ENCODE assay signal across 8 cellular contexts in the genomic region with DNA sequence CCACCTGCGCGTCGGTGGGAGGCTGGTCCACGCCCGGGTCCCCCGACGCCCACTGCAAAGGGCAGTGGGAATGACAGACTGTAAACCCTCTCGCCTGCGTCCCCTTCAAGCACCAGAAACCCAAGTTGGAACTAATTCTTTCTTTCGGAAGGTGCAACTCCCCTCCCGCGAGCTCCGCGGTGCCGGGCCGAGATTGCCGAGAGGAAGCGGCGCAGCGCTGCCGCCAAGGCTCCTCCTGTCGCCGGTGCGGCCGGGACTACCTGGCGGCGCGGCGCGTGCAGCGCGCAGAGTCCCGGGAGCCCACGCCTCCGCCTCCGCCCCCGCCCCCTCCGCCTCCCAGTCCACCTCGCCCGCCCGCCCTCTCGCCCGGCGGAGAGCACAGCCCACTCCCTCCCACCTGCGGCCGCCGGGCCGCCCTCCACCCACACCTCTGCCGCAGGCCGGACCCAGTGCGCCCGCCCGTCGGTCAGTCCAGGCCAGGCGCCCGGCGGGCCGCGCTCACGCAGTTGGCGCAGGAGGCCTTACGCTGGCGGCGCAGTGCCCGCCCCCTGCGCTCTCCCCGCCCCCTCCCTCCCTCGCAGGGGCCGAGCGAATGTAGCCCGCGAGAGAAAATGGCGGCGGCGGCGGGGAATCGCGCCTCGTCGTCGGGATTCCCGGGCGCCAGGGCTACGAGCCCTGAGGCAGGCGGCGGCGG. TPM values are rescaled to one million over a fixed set of nuclear protein-coding genes. Genes with fewer than 3 reads are reported as not detected.
DNase-seq lines count a peak whose midpoint lies in the region; ATAC-seq and TF ChIP-seq lines count a peak whose summit lies in the region.

A gene (plus strand): TSS at position 587 of the 694 bp plus-strand sequence. CDS start 25 bp downstream, at position 612.

- in situ Hi-C loops in Panc1 (cut with HindIII; ENCODE audit: low pct_unique_long_range_greater_than_20kb, low sequenced_read_pairs): no loop called here

- peak; percentile 89 for DNase-seq in COLO668 (lab: John Stamatoyannopoulos, UW; ENCODE audit: unreplicated experiment)
- peak; percentile 83 for DNase-seq in HK-2 (ENCODE audit: unreplicated experiment)
- no peak for DNase-seq in Panc1 (ENCODE audit: low read depth, low spot score)
- DNase-seq in activated T-cell treated with anti-CD3 and anti-CD28 coated beads, Interleukin-2, amount 50 U/mL, for 72 hours: peak; percentile 76 to 84
- peak; percentile 60 for DNase-seq in esophagus squamous epithelium (lab: John Stamatoyannopoulos, UW)
- peak; percentile 76 for DNase-seq in myocyte (ENCODE audit: low read depth)
- DNase-seq in stimulated activated CD8-positive, alpha-beta memory T cell treated with anti-CD3 and anti-CD28 coated beads, Interleukin-7, amount 100 ng/mL, for 4 hours (ENCODE audit: low read depth in 2 of 2): peak; percentile 36 to 73

- CTCF ChIA-PET in Panc1 (lab: Charles Lee): interaction anchor here (0.7 kb wide), 1 partner anchor 1014 kb away, joined by 3 read pairs; no protein-coding TSS in a partner anchor

- ATAC-seq in GM19455 (IDR thresholded peaks at IDR 0.05; ENCODE audit: unreplicated experiment): peak; percentile 61
- ATAC-seq in Panc1: peak; percentile 87
- ATAC-seq in activated T-cell treated with anti-CD3 and anti-CD28 coated beads, Interleukin-2, amount 50 U/mL, for 72 hours (replicated peaks in 1 of 2): peak; percentile 65 to 67

- H3K4me3 ChIP-seq in Panc1 (ENCODE audit: low read depth in 2 of 2, low read length in 2 of 2) (peak within 1 kb of the TSS; percentile 76 to 81), esophagus squamous epithelium (peak within 1 kb of the TSS; percentile 82 to 97 (median 86))

- H3K36me3 ChIP-seq in Panc1 (ENCODE audit: control insufficient read depth, insufficient read depth, low read length): no peaks in the 10 kb centered on the region
- no peaks in the 10 kb centered on the region for H3K36me3 ChIP-seq in esophagus squamous epithelium

- peaks cover 0 to 4% of the 10 kb centered on the region in 2 donors for H3K36me3 Mint-ChIP-seq in activated T-cell treated with anti-CD3 and anti-CD28 coated beads, Interleukin-2, amount 50 U/mL, for 72 hours (ENCODE audit: insufficient read depth in 2 of 2)

- peak in 2 of 4 donors; percentile 57 to 61 for TF ChIP-seq POLR2A in esophagus squamous epithelium (IDR thresholded peaks at IDR 0.05)

- peak within 1 kb of the TSS; percentile 92 to 99 for H3K4me3 Mint-ChIP-seq in activated T-cell treated with anti-CD3 and anti-CD28 coated beads, Interleukin-2, amount 50 U/mL, for 72 hours

- no TSS peak for BruUV-seq in Panc1 (replicated peaks; lab: Mats Ljungman, UMichigan)

- WGBS in esophagus squamous epithelium, 2 donors: 0% methylated on average over 17 of the region's 87 CpGs; no CpG with 5 or more reads in 1 of the 2 donors

- H3K4me1 Mint-ChIP-seq in activated T-cell treated with anti-CD3 and anti-CD28 coated beads, Interleukin-2, amount 50 U/mL, for 72 hours (ENCODE audit: low read depth): peaks cover 36% of the 10 kb centered on the region

- TF ChIP-seq CTCF in Panc1 (IDR thresholded peaks at IDR 0.05): no peak
- peak in 4 of 6 experiments; percentile 17 to 60 (median 40) for TF ChIP-seq CTCF in esophagus squamous epithelium (IDR thresholded peaks at IDR 0.05)

- H3K27me3 ChIP-seq in Panc1 (ENCODE audit: control insufficient read depth, insufficient read depth, low read length) (no peaks in the 10 kb centered on the region; the same call in 1 of the 2 replicates), esophagus squamous epithelium (no peaks in the 10 kb centered on the region)

- H3K9me3 ChIP-seq in Panc1 (ENCODE audit: control insufficient read depth, insufficient read depth, low read depth, low read length) (no peaks in the 10 kb centered on the region), esophagus squamous epithelium (no peaks in the 10 kb centered on the region)

- H3K27ac ChIP-seq in Panc1 (ENCODE audit: low read length) (peak within 1 kb of the TSS; percentile 75; the same call in 1 of the 2 replicates), esophagus squamous epithelium (peak within 1 kb of the TSS; percentile 94 to 99 (median 97))

- POLR2A ChIA-PET in Panc1 (lab: Charles Lee): interaction anchor here (0.5 kb wide), 1 partner anchor 78 kb away, joined by 4 read pairs; no protein-coding TSS in a partner anchor

- intact Hi-C loops in Panc1 (cut with micrococcal nuclease; ENCODE audit: unreplicated experiment): loop anchor here (10.0 kb wide), 1 partner anchor 330 kb away; no protein-coding TSS in a partner anchor
- intact Hi-C loops in esophagus squamous epithelium (cut with DNase I): no loop called here

- peak within 1 kb of the TSS; percentile 97 for H3K27ac Mint-ChIP-seq in activated T-cell treated with anti-CD3 and anti-CD28 coated beads, Interleukin-2, amount 50 U/mL, for 72 hours

- H3K4me1 ChIP-seq in Panc1 (ENCODE audit: control insufficient read depth, insufficient read depth, low read length): peaks cover 9% of the 10 kb centered on the region; the same call in 1 of the 2 replicates
- peaks cover 0 to 49% (median under 1%) of the 10 kb centered on the region in 3 donors for H3K4me1 ChIP-seq in esophagus squamous epithelium

- no peaks in the 10 kb centered on the region for H3K27me3 Mint-ChIP-seq in activated T-cell treated with anti-CD3 and anti-CD28 coated beads, Interleukin-2, amount 50 U/mL, for 72 hours (ENCODE audit: low read depth)

- no peaks in the 10 kb centered on the region for H3K9me3 Mint-ChIP-seq in activated T-cell treated with anti-CD3 and anti-CD28 coated beads, Interleukin-2, amount 50 U/mL, for 72 hours

RNA-seq across cellular contexts. Expression of the gene that starts here (rescaled TPM):
- 6.2 TPM for total RNA-seq in Panc1 (2021; ENCODE audit: unreplicated experiment)
- polyA plus RNA-seq in Panc1 (2012; ENCODE audit: insufficient read length): 1.2 TPM
- total RNA-seq in activated T-cell treated with anti-CD3 and anti-CD28 coated beads, Interleukin-2, amount 50 U/mL, for 72 hours: 10 to 100 TPM; 21.4 to 21.8 TPM
- total RNA-seq in esophagus squamous epithelium: 10 to 100 TPM; 22.8 to 35.9 (median 29.9) TPM
- total RNA-seq in myocyte: 2.2 and 4.0 TPM in 2 replicates
- 0.69 TPM for polyA plus RNA-seq in myocyte (2012)
